In the genomic region with DNA sequence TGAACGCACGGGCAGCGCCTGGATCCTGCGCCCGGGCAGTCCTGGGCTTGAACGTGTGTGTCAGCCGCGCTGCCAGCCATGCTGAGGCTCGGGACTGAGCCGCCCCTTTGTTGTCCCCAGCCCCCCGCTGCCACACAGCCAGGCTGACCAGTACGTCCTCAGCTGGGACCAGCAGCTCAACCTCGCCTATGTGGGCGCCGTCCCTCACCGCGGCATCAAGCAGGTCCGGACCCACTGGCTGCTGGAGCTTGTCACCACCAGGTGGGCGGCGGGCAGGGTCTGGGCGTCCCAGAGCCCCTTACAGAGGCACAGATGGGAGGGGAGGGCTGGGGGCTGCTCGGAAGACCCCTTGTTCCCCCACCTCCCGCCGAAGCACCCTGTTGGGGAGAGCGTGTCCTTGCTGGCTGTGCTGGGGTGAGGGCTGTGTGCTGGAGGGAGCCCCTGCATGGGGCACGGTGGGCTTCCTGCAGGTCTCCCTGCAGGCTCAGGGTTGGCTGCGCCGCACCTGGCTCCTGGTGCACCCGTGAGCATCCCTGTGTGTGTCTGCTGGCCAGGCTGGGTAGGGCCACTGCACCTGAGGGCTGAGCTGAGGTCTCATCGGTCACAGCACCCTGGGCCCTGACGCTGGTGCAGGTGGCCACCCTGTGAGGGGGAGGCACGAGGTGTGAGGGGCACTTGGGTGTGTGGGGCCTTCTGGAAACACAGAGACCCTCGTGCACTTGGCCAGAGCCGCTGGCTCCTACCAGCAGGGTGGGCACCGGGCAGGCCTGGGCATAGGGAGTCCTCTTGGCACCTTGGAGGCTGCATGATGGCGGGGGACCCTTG, we compare ENCODE assay signal across 8 cellular contexts. TPM values are rescaled to one million over a fixed set of nuclear protein-coding genes. Genes with fewer than 3 reads are reported as not detected.
DNase-seq lines count a peak whose midpoint lies in the region; ATAC-seq and TF ChIP-seq lines count a peak whose summit lies in the region.

No MANE protein-coding gene starts in this region.

- intact Hi-C loops in psoas muscle (cut with DNase I) = loop anchor here in 1 of 2 donors (5.0 kb wide), 1 partner anchor 246 kb away; no protein-coding TSS in a partner anchor

- ATAC-seq in psoas muscle (peak in 2 of 4 donors; percentile 10 to 11), HG03175 (IDR thresholded peaks at IDR 0.05; ENCODE audit: unreplicated experiment) (no peak), GM19463 (IDR thresholded peaks at IDR 0.05; ENCODE audit: unreplicated experiment) (no peak)

- peaks cover 19% of the 10 kb centered on the region for H3K4me1 ChIP-seq in DOHH2 (ENCODE audit: control insufficient read depth, low read length)
- peaks cover 12% of the 10 kb centered on the region for H3K4me1 ChIP-seq in psoas muscle

- TF ChIP-seq CTCF in DOHH2 (IDR thresholded peaks at IDR 0.05; ENCODE audit: low read depth, low read length, poor library complexity, severe bottlenecking) = no peak
- no peak for TF ChIP-seq CTCF in SU-DHL-6 (IDR thresholded peaks at IDR 0.05; ENCODE audit: insufficient read depth, low read length, poor library complexity, severe bottlenecking)
- no peak for TF ChIP-seq CTCF in fibroblast of mammary gland (conservative IDR thresholded peaks at IDR 0.05; ENCODE audit: control insufficient read depth, insufficient read depth, low read depth, low read length)
- no peak for TF ChIP-seq CTCF in psoas muscle (IDR thresholded peaks at IDR 0.05)
- TF ChIP-seq CTCF in GM10266 (IDR thresholded peaks at IDR 0.05; ENCODE audit: control insufficient read depth, insufficient read depth, low read depth, missing control alignments) = no peak

- H4K20me1 ChIP-seq in DOHH2 (ENCODE audit: control insufficient read depth, insufficient read depth, low read depth, low read length) = no peaks in the 10 kb centered on the region
- H4K20me1 ChIP-seq in SU-DHL-6 (ENCODE audit: low read depth, low read length) = no peaks in the 10 kb centered on the region

- H3K9me3 ChIP-seq in DOHH2 (ENCODE audit: control insufficient read depth, insufficient read depth, low read length) (no peaks in the 10 kb centered on the region), SU-DHL-6 (ENCODE audit: insufficient read depth, low read length) (no peaks in the 10 kb centered on the region), psoas muscle (no peaks in the 10 kb centered on the region)

- H3K79me2 ChIP-seq in DOHH2 (ENCODE audit: control insufficient read depth, low read length) = no peaks in the 10 kb centered on the region
- H3K79me2 ChIP-seq in SU-DHL-6 (ENCODE audit: insufficient read depth, low read length) = no peaks in the 10 kb centered on the region

- H3K27ac ChIP-seq in DOHH2 (ENCODE audit: low read depth, low read length) (no peak overlapping the region), SU-DHL-6 (ENCODE audit: low read depth, low read length) (no peak overlapping the region), psoas muscle (no peak overlapping the region)

- H3K9ac ChIP-seq in SU-DHL-6 (ENCODE audit: low read length) = peak overlapping the region; percentile 74

- H3F3A ChIP-seq in DOHH2 (ENCODE audit: control insufficient read depth, insufficient read depth) (no peaks in the 10 kb centered on the region), SU-DHL-6 (ENCODE audit: insufficient read depth) (peaks cover 5% of the 10 kb centered on the region; the same call in 1 of the 2 replicates)

- peak overlapping the region; percentile 77 for H3K4me2 ChIP-seq in DOHH2 (ENCODE audit: low read length)
- peak overlapping the region; percentile 98 for H3K4me2 ChIP-seq in SU-DHL-6 (ENCODE audit: low read depth, low read length, poor library complexity, severe bottlenecking)

- DNase-seq in fibroblast of mammary gland (ENCODE audit: low read depth) = no peak
- DNase-seq in psoas muscle = peak in 1 of 2 donors; percentile 57
- DNase-seq in SHP77 (lab: John Stamatoyannopoulos, UW) = no peak
- no peak for DNase-seq in GM10266 (ENCODE audit: extremely low spot score)

- H3K36me3 ChIP-seq in DOHH2 (ENCODE audit: control insufficient read depth, low read length) (no peaks in the 10 kb centered on the region), SU-DHL-6 (ENCODE audit: low read length) (no peaks in the 10 kb centered on the region), psoas muscle (ENCODE audit: insufficient read depth in 1 of 2, low read depth in 1 of 2) (peaks cover 0 to 10% of the 10 kb centered on the region in 2 donors)

- no peaks in the 10 kb centered on the region for H3K9me2 ChIP-seq in DOHH2 (replicated peaks; ENCODE audit: control insufficient read depth, low read length)
- H3K9me2 ChIP-seq in SU-DHL-6 (replicated peaks; ENCODE audit: insufficient read depth, low read length) = no peaks in the 10 kb centered on the region

- no peaks in the 10 kb centered on the region for H3K27me3 ChIP-seq in DOHH2 (ENCODE audit: control insufficient read depth, low read length)
- H3K27me3 ChIP-seq in SU-DHL-6 (ENCODE audit: low read length) = no peaks in the 10 kb centered on the region
- no peaks in the 10 kb centered on the region for H3K27me3 ChIP-seq in psoas muscle (ENCODE audit: insufficient read depth in 3 of 3, low read length in 2 of 3)

- H2AFZ ChIP-seq in SU-DHL-6 (ENCODE audit: low read depth, low read length, severe bottlenecking) = no peak overlapping the region

- H3K4me3 ChIP-seq in DOHH2 (ENCODE audit: low read length) (peak overlapping the region; percentile 76), SU-DHL-6 (ENCODE audit: insufficient read depth, low read length, poor library complexity, severe bottlenecking) (peak overlapping the region; percentile 60), fibroblast of mammary gland (ENCODE audit: control insufficient read depth, low read depth, low read length) (peak overlapping the region; percentile 54), psoas muscle (peak overlapping the region; percentile 84)

- WGBS in psoas muscle, 3 donors = 73 to 81% (median 76%) methylated on average over 33 to 36 of the region's 36 CpGs

RNA-seq across cellular contexts. Expression of a gene that starts 1.1 kb away (rescaled TPM):
- 1 to 10 TPM; 5.1 to 6.0 (median 5.7) TPM for total RNA-seq in psoas muscle
- 1 to 10 TPM; 1.3 to 3.1 (median 1.9) TPM for polyA plus RNA-seq in psoas muscle

RNA-seq across cellular contexts. Expression of a gene that starts 5.3 kb away (rescaled TPM):
- under 1 TPM in 1 of 4 donors, not detected in 3; 0.12 TPM for total RNA-seq in psoas muscle
- under 1 TPM; 0.06 to 0.36 (median 0.18) TPM for polyA plus RNA-seq in psoas muscle

RNA-seq across cellular contexts. Expression of a gene that starts 14.5 kb away (rescaled TPM):
- 1 to 10 TPM; 2.8 to 3.9 (median 3.5) TPM for total RNA-seq in psoas muscle
- polyA plus RNA-seq in psoas muscle = 1 to 10 TPM; 2.2 to 2.5 (median 2.4) TPM

RNA-seq across cellular contexts. Expression of a gene that starts 23.5 kb away (rescaled TPM):
- total RNA-seq in psoas muscle = 10 to 100 TPM; 14.4 to 18.6 (median 16.9) TPM
- polyA plus RNA-seq in psoas muscle = 10 to 100 TPM in 2 of 3 donors, 1 to 10 TPM in 1; 9.8 to 41.2 (median 12.8) TPM

RNA-seq across cellular contexts. Expression of a gene that starts 55.6 kb away (rescaled TPM):
- 10 to 100 TPM; 11.7 to 15.3 (median 14.7) TPM for total RNA-seq in psoas muscle
- polyA plus RNA-seq in psoas muscle = 10 to 100 TPM in 2 of 3 donors, 1 to 10 TPM in 1; 8.7 to 23.9 (median 13.8) TPM
